35 cellular contexts compared by ENCODE assay signal in genomic region chr10:51760864-51761263, GRCh38.
"Had no signal": no experiment of that assay in that cellular context is flagged by ENCODE, and none has a peak within 500 bp of the region (broad histone marks: within the 10 kb centered on the region; RNA-seq: fewer than 3 reads in every experiment).

No MANE protein-coding gene starts in this region.

- H3K27ac ChIP-seq: KMS-11 had no signal

- H3K9ac ChIP-seq: KMS-11 had no signal

- H3K4me2 ChIP-seq: KMS-11 had no signal

- H3K27me3 ChIP-seq: MG63 had no signal

- DNase-seq: Karpas-422, Kasumi-1, MG63, MM.1S, MV-4-11, NCI-H1048, NCI-H1092, NCI-H1092 treated with DMSO at 0.1 percent for 48 hours, NCI-H1105, NCI-H1105 treated with DMSO at 0.1 percent for 48 hours, NCI-H1417, NCI-H1417 treated with DMSO at 0.1 percent for 48 hours, NCI-H1436, NCI-H1436 treated with DMSO at 0.1 percent for 48 hours, NCI-H146, NCI-H1694, NCI-H1694 treated with DMSO at 0.1 percent for 48 hours, NCI-H187, NCI-H187 treated with DMSO at 0.1 percent for 48 hours, NCI-H1930, NCI-H2029, NCI-H2029 treated with DMSO at 0.1 percent for 48 hours, NCI-H2081, NCI-H2081 treated with DMSO at 0.1 percent for 48 hours, NCI-H2107, NCI-H2171, NCI-H2171 treated with DMSO at 0.1 percent for 48 hours, NCI-H2227 treated with DMSO at 0.1 percent for 48 hours, NCI-H226, NCI-H345, NCI-H446, NCI-H446 treated with DMSO at 0.1 percent for 48 hours, NCI-H510A, NCI-H510A treated with DMSO at 0.1 percent for 48 hours had no signal

- H3K9me3 ChIP-seq: MG63 had no signal

- H3K4me3 ChIP-seq: MG63 had no signal

- H3K36me3 ChIP-seq: MG63 had no signal
